In the genomic region with DNA sequence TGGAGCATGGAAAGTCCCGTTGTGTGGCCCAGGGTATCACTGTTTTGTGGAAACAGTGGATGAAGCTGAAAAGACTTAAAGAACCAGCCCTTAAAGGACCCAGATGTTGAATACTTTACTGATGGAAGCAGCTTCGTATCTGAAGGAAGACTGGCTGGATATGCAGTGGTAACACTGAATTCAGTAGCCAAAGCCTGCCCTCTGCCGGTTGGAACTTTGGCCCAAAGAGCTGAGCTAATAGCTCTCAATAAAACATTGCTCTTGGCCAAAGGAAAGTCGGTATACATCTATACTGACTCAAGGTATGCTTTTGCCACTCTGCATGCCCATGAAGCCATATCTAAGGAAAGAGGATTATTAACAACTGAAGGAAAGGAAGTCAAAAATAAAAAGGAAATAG, we compare ENCODE assay signal across 9 cellular contexts.
DNase-seq lines count a peak whose midpoint lies in the region; ATAC-seq, FAIRE-seq and TF ChIP-seq lines count a peak whose summit lies in the region.
"Had no signal": no experiment of that assay in that cellular context is flagged by ENCODE, and none has a peak within 500 bp of the region (broad histone marks: within the 10 kb centered on the region; RNA-seq: fewer than 3 reads in every experiment).

No MANE protein-coding gene starts in this region.

- POLR2A ChIA-PET in AG04449 (lab: Yijun Ruan, JAX): no interaction called here

- FAIRE-seq in GM18507 (lab: Jason Lieb, UNC): peak; percentile 56

- ATAC-seq in GM19328 (IDR thresholded peaks at IDR 0.05; ENCODE audit: unreplicated experiment): no peak
- ATAC-seq: effector memory CD8-positive, alpha-beta T cell had no signal

- intact Hi-C loops in head of caudate nucleus (cut with DNase I): loop anchor here (10.0 kb wide), 1 partner anchor 799 kb away; no protein-coding TSS in a partner anchor

- DNase-seq in AG04449 (ENCODE audit: low read depth, low spot score) (no peak), GM18507 (ENCODE audit: extremely low spot score, insufficient read length, low read depth) (no peak), NCI-H146 treated with DMSO at 0.1 percent for 48 hours (lab: John Stamatoyannopoulos, UW; ENCODE audit: unreplicated experiment) (peak; percentile 5), head of caudate nucleus (peak in 41 of 42 donors; percentile 12 to 87 (median 60)), pons (ENCODE audit: low spot score) (peak; percentile 47), cortex of kidney (lab: John Stamatoyannopoulos, UW) (no peak)
- DNase-seq in activated CD8-positive, alpha-beta memory T cell treated with anti-CD3 and anti-CD28 coated beads, Interleukin-2, amount 50 U/mL, for 4 hours: peak; percentile 26

- CTCF ChIA-PET in AG04449 (lab: Yijun Ruan, JAX): interaction anchor here (0.7 to 6.0 kb wide), 22 partner anchors 9 to 884 kb away, joined by 3 to 165 read pairs (median 5); no protein-coding TSS in a partner anchor

- TF ChIP-seq CTCF in AG04449 (IDR thresholded peaks at IDR 0.05; ENCODE audit: insufficient read depth, low read length, missing control alignments): peak; percentile 41

- no peak overlapping the region for H3K4me3 ChIP-seq in AG04449 (ENCODE audit: low read depth, low read length)

Comparison
In these comparisons a context has a peak if more than half of its experiments do, and no peak if none do; other contexts are left out.
1. DNase-seq: peak in NCI-H146 treated with DMSO at 0.1 percent for 48 hours (single experiment), activated CD8-positive, alpha-beta memory T cell treated with anti-CD3 and anti-CD28 coated beads, Interleukin-2, amount 50 U/mL, for 4 hours (single experiment), head of caudate nucleus (41 of 42) and pons (single experiment); none in AG04449 (single experiment), GM18507 (single experiment) and cortex of kidney (single experiment).